In the genomic region with DNA sequence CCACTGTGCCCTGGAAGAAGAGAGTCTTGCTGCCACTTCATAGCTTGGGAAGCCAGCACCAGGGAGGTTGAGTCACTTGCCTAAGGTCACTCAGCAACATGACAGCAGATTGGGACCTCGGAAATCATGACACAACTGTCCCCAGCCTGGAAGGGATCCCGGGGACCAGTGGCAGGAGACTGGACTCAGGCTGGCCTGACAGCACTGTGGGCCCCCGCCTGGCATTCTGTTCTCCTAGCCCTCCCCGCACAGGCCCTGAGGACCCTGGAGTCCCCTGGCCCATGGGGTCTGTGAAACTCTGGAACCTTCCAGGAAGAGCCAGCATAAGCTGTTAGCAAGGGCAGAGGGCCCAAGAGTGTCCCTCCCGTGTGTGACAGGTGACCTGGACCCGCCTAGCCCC, we compare ENCODE assay signal across 17 cellular contexts.
A peak's percentile ranks its signal among the peaks of the same experiment; 100 is the strongest.
DNase-seq lines count a peak whose midpoint lies in the region; ATAC-seq and TF ChIP-seq lines count a peak whose summit lies in the region.
"Had no signal": no experiment of that assay in that cellular context is flagged by ENCODE, and none has a peak within 500 bp of the region (broad histone marks: within the 10 kb centered on the region; RNA-seq: fewer than 3 reads in every experiment).

No MANE protein-coding gene starts in this region.

- no peaks in the 10 kb centered on the region for H3K4me1 ChIP-seq in colonic mucosa
- H3K4me1 ChIP-seq in muscle layer of duodenum (ENCODE audit: control insufficient read depth in 1 of 2, insufficient read depth in 2 of 2, low read length in 2 of 2): peaks cover 11 to 81% of the 10 kb centered on the region in 2 donors
- H3K4me1 ChIP-seq in transverse colon: peaks cover 42 to 66% (median 53%) of the 10 kb centered on the region in 4 donors

- 67% methylated on average over 5 of the region's 6 CpGs; no CpG with 5 or more reads in 1 of the 2 donors for WGBS in transverse colon (ENCODE audit: low coverage in 1 of 2), 2 donors

- H3K27me3 ChIP-seq in colonic mucosa: no peaks in the 10 kb centered on the region
- H3K27me3 ChIP-seq in muscle layer of duodenum (ENCODE audit: low read depth, low read length): no peaks in the 10 kb centered on the region
- no peaks in the 10 kb centered on the region for H3K27me3 ChIP-seq in transverse colon
- H3K27me3 ChIP-seq: left lung, MG63 had no signal

- in situ Hi-C loops in transverse colon (cut with MboI; ENCODE audit: low pct_ligation_motif_present in 1 of 4, low pct_unique_long_range_greater_than_20kb in 1 of 4, low sequenced_read_pairs in 3 of 4): no loop called here

- intact Hi-C loops in colonic mucosa (cut with DNase I) (no loop called here), transverse colon (cut with DNase I; ENCODE audit: low total_unique reads) (no loop called here)

- peak overlapping the region; percentile 19 to 60 for H3K9ac ChIP-seq in colonic mucosa (ENCODE audit: low read depth in 2 of 2, low read length in 2 of 2)

- TF ChIP-seq CTCF in colonic mucosa (IDR thresholded peaks at IDR 0.05) (no peak), transverse colon (IDR thresholded peaks at IDR 0.05) (no peak)

- no peak for ATAC-seq in HG03354 (IDR thresholded peaks at IDR 0.05; ENCODE audit: poor library complexity, severe bottlenecking, unreplicated experiment)
- no peak for ATAC-seq in GM21528 (IDR thresholded peaks at IDR 0.05; ENCODE audit: low FRiP score, unreplicated experiment)
- ATAC-seq: GM12878 had no signal

- DNase-seq in M059J (ENCODE audit: low read depth) (peak; percentile 31), colonic mucosa (no peak), transverse colon (no peak), HPDE6-E6E7 (ENCODE audit: extremely low spot score) (no peak)
- DNase-seq: activated CD4-positive, alpha-beta T cell treated with anti-CD3 and anti-CD28 coated beads, Interleukin-2, amount 10 ng/mL, durations not matched to agents 24 days and 14 days; activated T-cell treated with anti-CD3 and anti-CD28 coated beads, Interleukin-2, amount 50 U/mL, for 24 hours; CD8-positive, alpha-beta memory T cell; cortex of kidney; MG63; NCI-H1930; T-helper 9 cell had no signal

- H3K4me3 ChIP-seq in colonic mucosa: no peak overlapping the region
- peak overlapping the region in 1 of 2 donors; percentile 30 for H3K4me3 ChIP-seq in muscle layer of duodenum (ENCODE audit: low read depth in 1 of 2, low read length in 2 of 2)
- no peak overlapping the region for H3K4me3 ChIP-seq in transverse colon
- H3K4me3 ChIP-seq: GM12878, left lung, MG63 had no signal

- no peak for TF ChIP-seq POLR2A in transverse colon (IDR thresholded peaks at IDR 0.05)

- H3K27ac ChIP-seq in colonic mucosa (peak overlapping the region; percentile 62), muscle layer of duodenum (ENCODE audit: low read length) (peak overlapping the region; percentile 89), transverse colon (peak overlapping the region; percentile 87 to 95 (median 89))
- H3K27ac ChIP-seq: epithelial cell of prostate had no signal

- no peak for TF ChIP-seq EP300 in transverse colon (IDR thresholded peaks at IDR 0.05; ENCODE audit: low read depth)

- H3K9me3 ChIP-seq in colonic mucosa (no peaks in the 10 kb centered on the region), muscle layer of duodenum (ENCODE audit: control insufficient read depth in 1 of 2, low read length in 2 of 2) (no peaks in the 10 kb centered on the region), transverse colon (no peaks in the 10 kb centered on the region)
- H3K9me3 ChIP-seq: left lung, MG63 had no signal

- H3K36me3 ChIP-seq in colonic mucosa: no peaks in the 10 kb centered on the region
- peaks cover 0 to 9% of the 10 kb centered on the region in 2 donors for H3K36me3 ChIP-seq in muscle layer of duodenum (ENCODE audit: control insufficient read depth in 1 of 2, insufficient read depth in 2 of 2, low read length in 2 of 2)
- no peaks in the 10 kb centered on the region for H3K36me3 ChIP-seq in transverse colon
- H3K36me3 ChIP-seq: left lung had no signal
